11 cellular contexts compared by ENCODE assay signal in the genomic region with DNA sequence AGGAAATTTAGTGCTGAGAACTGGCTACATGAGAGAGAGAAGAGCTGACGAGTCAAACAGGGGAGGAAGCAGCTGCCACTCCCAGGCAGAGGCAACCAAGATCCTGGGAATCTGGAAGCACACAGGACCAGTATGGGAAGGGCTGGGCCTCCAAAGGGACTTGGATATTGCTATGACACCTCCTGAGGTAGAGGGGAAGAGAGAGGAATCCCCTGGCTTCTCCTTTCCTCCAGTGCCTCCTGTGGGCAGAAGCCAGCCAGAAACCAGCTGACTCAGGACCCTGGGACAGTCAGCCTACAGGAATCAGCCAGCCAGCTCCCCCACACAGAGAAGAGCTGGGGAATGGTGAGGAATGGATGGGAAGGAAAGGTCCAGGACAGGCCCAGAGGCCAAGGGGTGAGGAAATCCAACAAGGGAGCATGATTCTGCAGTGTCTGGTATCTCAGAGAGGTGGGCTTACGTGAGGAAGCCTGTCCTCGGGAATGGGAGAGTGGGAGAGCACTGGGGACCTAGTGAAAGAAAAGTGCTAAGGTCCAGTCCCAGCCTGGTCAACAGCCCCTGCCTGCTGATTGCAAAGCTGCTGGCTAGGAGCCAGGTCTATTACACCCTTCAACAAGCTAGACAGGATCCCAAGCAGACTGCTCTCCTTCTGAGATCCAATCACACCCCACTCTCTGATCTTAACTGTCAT. TPM values are rescaled to one million over a fixed set of nuclear protein-coding genes. Genes with fewer than 3 reads are reported as not detected.
DNase-seq lines count a peak whose midpoint lies in the region; ATAC-seq, FAIRE-seq and TF ChIP-seq lines count a peak whose summit lies in the region.
"Had no signal": no experiment of that assay in that cellular context is flagged by ENCODE, and none has a peak within 500 bp of the region (broad histone marks: within the 10 kb centered on the region; RNA-seq: fewer than 3 reads in every experiment).

No MANE protein-coding gene starts in this region.

- TF ChIP-seq POLR2A in K562 (conservative IDR thresholded peaks at IDR 0.05), result no peak

- TF ChIP-seq CTCF in right atrium auricular region (IDR thresholded peaks at IDR 0.05) (no peak), K562 (IDR thresholded peaks at IDR 0.05 in 2 of 3, conservative IDR thresholded peaks at IDR 0.05 in 1 of 3; ENCODE audit: insufficient read depth in 2 of 3, low read depth in 1 of 3, low read length in 3 of 3) (peak; percentile 29 to 51 (median 42); a peak in 4 of 6 replicates), kidney epithelial cell (IDR thresholded peaks at IDR 0.05; ENCODE audit: insufficient read depth, low read length, poor library complexity, severe bottlenecking) (peak; percentile 11), upper lobe of right lung (IDR thresholded peaks at IDR 0.05) (no peak), progenitor cell of endocrine pancreas (IDR thresholded peaks at IDR 0.05; ENCODE audit: unreplicated experiment) (no peak)

- peak overlapping the region; percentile 57 for H3K4me2 ChIP-seq in K562 (ENCODE audit: insufficient read depth, low read length)

- no peak overlapping the region for H3K27ac Mint-ChIP-seq in progenitor cell of endocrine pancreas
- H3K27ac Mint-ChIP-seq: activated T-helper 1 cell treated with anti-CD3 and anti-CD28 coated beads, Interleukin-12 subunit alpha, Interleukin-12 subunit beta, Interleukin-2, Interleukin-4 antibody, amounts not matched to agents 30 ng/mL and 10 ng/mL and 1 ng/mL, durations not matched to agents 14 hours and 24 hours and 36 hours; CD4-positive, CD25-positive, alpha-beta regulatory T cell had no signal

- no TSS peak for BruUV-seq in K562 (replicated peaks; lab: Mats Ljungman, UMichigan)

- H3K9ac ChIP-seq in K562 (ENCODE audit: insufficient read depth in 1 of 2, low read depth in 2 of 2, low read length in 2 of 2), result peak overlapping the region; percentile 32 to 83; a peak in 3 of 4 replicates

- no peaks in the 10 kb centered on the region for H3K9me1 ChIP-seq in K562 (ENCODE audit: control insufficient read depth, insufficient read depth, low read length)

- H3K27ac ChIP-seq in right atrium auricular region (no peak overlapping the region), K562 (ENCODE audit: extremely low read depth, low read depth, low read length) (peak overlapping the region; percentile 49), upper lobe of right lung (no peak overlapping the region)

- peaks cover 1% of the 10 kb centered on the region for H3K27me3 Mint-ChIP-seq in activated T-cell treated with anti-CD3 and anti-CD28 coated beads, Interleukin-2, amount 50 U/mL, for 4 hours (ENCODE audit: low read depth)
- peaks cover 14% of the 10 kb centered on the region for H3K27me3 Mint-ChIP-seq in progenitor cell of endocrine pancreas

- peak; percentile 79 for FAIRE-seq in K562 (lab: Jason Lieb, UNC)

- H3K27me3 ChIP-seq in right atrium auricular region (no peaks in the 10 kb centered on the region), K562 (ENCODE audit: control insufficient read depth in 2 of 2, insufficient read depth in 2 of 2, low read length in 2 of 2) (no peaks in the 10 kb centered on the region), kidney epithelial cell (ENCODE audit: control insufficient read depth, insufficient read depth, low read length) (no peaks in the 10 kb centered on the region), upper lobe of right lung (no peaks in the 10 kb centered on the region)

- intact Hi-C loops in Right ventricle myocardium superior (cut with DNase I), result no loop called here
- intact Hi-C loops in K562 (cut with micrococcal nuclease), result loop anchor here (1.0 to 2.0 kb wide), 2 partner anchors 16 to 23 kb away; no protein-coding TSS in a partner anchor
- intact Hi-C loops in upper lobe of right lung (cut with DNase I), result no loop called here

- peak; percentile 64 to 71 for TF ChIP-seq RAD21 in K562 (CRISPR knock-in tag; conservative IDR thresholded peaks at IDR 0.05 in 1 of 2, IDR thresholded peaks at IDR 0.05 in 1 of 2)

- CTCF ChIA-PET in K562 (lab: Yijun Ruan, JAX; ENCODE audit: low intra/inter-chr PET ratio), result interaction anchor here (0.6 kb wide), 1 partner anchor 45 kb away, joined by 3 read pairs; no protein-coding TSS in a partner anchor

- peaks cover 4% of the 10 kb centered on the region for H3K9me3 Mint-ChIP-seq in activated T-cell treated with anti-CD3 and anti-CD28 coated beads, Interleukin-2, amount 50 U/mL, for 4 hours
- H3K9me3 Mint-ChIP-seq in progenitor cell of endocrine pancreas (ENCODE audit: low read depth), result no peaks in the 10 kb centered on the region
- H3K9me3 Mint-ChIP-seq: activated T-helper 1 cell treated with anti-CD3 and anti-CD28 coated beads, Interleukin-12 subunit alpha, Interleukin-12 subunit beta, Interleukin-2, Interleukin-4 antibody, amounts not matched to agents 30 ng/mL and 10 ng/mL and 1 ng/mL, durations not matched to agents 14 hours and 24 hours and 36 hours had no signal

- no peaks in the 10 kb centered on the region for H4K20me1 ChIP-seq in K562 (replicated peaks; ENCODE audit: control insufficient read depth, insufficient read depth, low read length)

- DNase-seq in Right ventricle myocardium superior (no peak), right atrium auricular region (ENCODE audit: low spot score) (no peak), K562 (ENCODE audit: extremely low read depth in 1 of 4, low spot score in 3 of 4) (peak; percentile 52 to 87 (median 70)), kidney epithelial cell (ENCODE audit: low read depth) (no peak), upper lobe of right lung (peak; percentile 51), progenitor cell of endocrine pancreas (ENCODE audit: low spot score, unreplicated experiment) (no peak), SIG-M5 treated with dmso at 0.1 percent for 504 hours (lab: John Stamatoyannopoulos, UW; ENCODE audit: unreplicated experiment) (no peak)
- no peak for DNase-seq in activated T-cell treated with anti-CD3 and anti-CD28 coated beads, Interleukin-2, amount 50 U/mL, for 4 hours
- DNase-seq: CD4-positive, CD25-positive, alpha-beta regulatory T cell; T-helper 1 cell had no signal

- ATAC-seq in Right ventricle myocardium superior (ENCODE audit: poor library complexity), result peak; percentile 28
- peak; percentile 61 for ATAC-seq in K562
- peak; percentile 56 for ATAC-seq in upper lobe of right lung
- no peak for ATAC-seq in activated T-cell treated with anti-CD3 and anti-CD28 coated beads, Interleukin-2, amount 50 U/mL, for 4 hours

- WGBS in K562 (ENCODE audit: insufficient coverage, low coverage, missing lambda C conversion rate), result 22% methylated on average over 3 of the region's 3 CpGs

- H3K36me3 Mint-ChIP-seq in activated T-cell treated with anti-CD3 and anti-CD28 coated beads, Interleukin-2, amount 50 U/mL, for 4 hours (ENCODE audit: insufficient read depth), result no peaks in the 10 kb centered on the region
- H3K36me3 Mint-ChIP-seq in progenitor cell of endocrine pancreas (ENCODE audit: insufficient read depth), result no peaks in the 10 kb centered on the region

- H3K4me1 ChIP-seq in right atrium auricular region, result peaks cover 0 to 27% of the 10 kb centered on the region in 2 donors
- H3K4me1 ChIP-seq in K562 (replicated peaks in 1 of 2; ENCODE audit: control insufficient read depth in 2 of 2, insufficient read depth in 2 of 2, low read length in 2 of 2), result peaks cover 34 to 58% of the 10 kb centered on the region in 2 experiments
- H3K4me1 ChIP-seq in upper lobe of right lung, result peaks cover 22% of the 10 kb centered on the region

- in situ Hi-C loops in K562 (cut with MboI), result no loop called here

- H2AFZ ChIP-seq in K562 (ENCODE audit: low read depth, low read length), result peak overlapping the region; percentile 78

- H3K9me3 ChIP-seq in right atrium auricular region (no peaks in the 10 kb centered on the region), K562 (replicated peaks; ENCODE audit: control insufficient read depth, insufficient read depth, low read depth, low read length) (no peaks in the 10 kb centered on the region), upper lobe of right lung (no peaks in the 10 kb centered on the region)

- no peak overlapping the region for H3K4me3 Mint-ChIP-seq in activated T-cell treated with anti-CD3 and anti-CD28 coated beads, Interleukin-2, amount 50 U/mL, for 4 hours
- H3K4me3 Mint-ChIP-seq in progenitor cell of endocrine pancreas (ENCODE audit: low read depth), result no peak overlapping the region
- H3K4me3 Mint-ChIP-seq: activated T-helper 1 cell treated with anti-CD3 and anti-CD28 coated beads, Interleukin-12 subunit alpha, Interleukin-12 subunit beta, Interleukin-2, Interleukin-4 antibody, amounts not matched to agents 30 ng/mL and 10 ng/mL and 1 ng/mL, durations not matched to agents 14 hours and 24 hours and 36 hours; CD4-positive, CD25-positive, alpha-beta regulatory T cell had no signal

- H3K36me3 ChIP-seq in right atrium auricular region (no peaks in the 10 kb centered on the region), K562 (ENCODE audit: control insufficient read depth, insufficient read depth, low read length) (no peaks in the 10 kb centered on the region), kidney epithelial cell (ENCODE audit: control insufficient read depth, insufficient read depth, low read length) (no peaks in the 10 kb centered on the region), upper lobe of right lung (no peaks in the 10 kb centered on the region)

- TF ChIP-seq EP300 in K562 (IDR thresholded peaks at IDR 0.05; ENCODE audit: low read length), result peak; percentile 0; the same call in 1 of the 2 replicates

- H3K4me3 ChIP-seq in right atrium auricular region (no peak overlapping the region), K562 (no peak overlapping the region), kidney epithelial cell (ENCODE audit: low read depth, low read length) (no peak overlapping the region), upper lobe of right lung (no peak overlapping the region)

- POLR2A ChIA-PET in K562 (lab: Yijun Ruan, JAX), result interaction anchor here (0.7 to 3.6 kb wide), 14 partner anchors 8 to 71 kb away, joined by 3 to 13 read pairs (median 4); no protein-coding TSS in a partner anchor

- H3K79me2 ChIP-seq in K562 (ENCODE audit: control insufficient read depth, insufficient read depth, low read length), result no peaks in the 10 kb centered on the region

- H3K4me1 Mint-ChIP-seq in activated T-cell treated with anti-CD3 and anti-CD28 coated beads, Interleukin-2, amount 50 U/mL, for 4 hours (ENCODE audit: low read depth), result no peaks in the 10 kb centered on the region
- peaks cover 3% of the 10 kb centered on the region for H3K4me1 Mint-ChIP-seq in progenitor cell of endocrine pancreas (ENCODE audit: low read depth)

RNA-seq across cellular contexts. Expression of a gene that starts 43.5 kb away (rescaled TPM):
- total RNA-seq in Right ventricle myocardium superior (66.6 TPM), right atrium auricular region (10 to 100 TPM; 16.3 to 32.1 TPM), K562 (2014; rRNA removed) (4.5 and 4.9 TPM in 2 replicates), K562 (2014; rRNA removed; fragmentation: Illumina TruSeq; extraction: Trizol) (3.2 and 3.7 TPM in 2 replicates), K562 (2015; rRNA removed; fragmentation: Illumina TruSeq; extraction: Trizol) (2.9 and 3.3 TPM in 2 replicates), K562 (2021) (15.4 and 16.8 TPM in 2 replicates), kidney epithelial cell (37.1 and 43.0 TPM in 2 replicates), upper lobe of right lung (34.1 TPM), progenitor cell of endocrine pancreas (53.4 and 55.2 TPM in 2 replicates)
- 12.5 and 15.1 TPM in 2 replicates for total RNA-seq in K562 (2011; cell fraction: chromatin; rRNA removed; ENCODE audit: low replicate concordance)
- 5.0 and 6.2 TPM in 2 replicates for total RNA-seq in K562 (2011; cell fraction: nucleolus; rRNA removed)
- 10.3 and 12.7 TPM in 2 replicates for total RNA-seq in K562 (2011; cell fraction: nucleoplasm; rRNA removed)
- polyA plus RNA-seq in K562 (2011; rRNA removed) (0.91 TPM in 2 replicates), K562 (2014; fragmentation: Illumina TruSeq; extraction: Trizol) (10.7 and 13.2 TPM in 2 replicates), K562 (2014; fragmentation: Nextera tagmentation; extraction: Ambion mirVana) (1 to 10 TPM; 1.8 to 2.1 TPM), K562 (2014; rRNA removed) (4.2 and 5.6 TPM in 2 replicates)
- 0.63 and 0.92 TPM in 2 replicates for polyA plus RNA-seq in K562 (2011; cell fraction: cytosol; rRNA removed)
- polyA plus RNA-seq in K562 (2011; cell fraction: nucleus; rRNA removed), result 2.0 and 4.7 TPM in 2 replicates
- 16.3 and 25.4 TPM in 2 replicates for polyA plus RNA-seq in K562 (2012)
- 1.5 and 1.9 TPM in 2 replicates for polyA minus RNA-seq in K562 (2011; rRNA and poly(A)+ RNA removed)
- polyA minus RNA-seq in K562 (2011; cell fraction: cytosol; rRNA and poly(A)+ RNA removed), result 3.9 and 4.1 TPM in 2 replicates
- polyA minus RNA-seq in K562 (2011; cell fraction: nucleus; rRNA and poly(A)+ RNA removed), result 2.9 and 3.0 TPM in 2 replicates
- 1 to 10 TPM in 2 of 3 donors, under 1 TPM in 1; 0.81 to 1.3 (median 1.1) TPM for total RNA-seq in activated T-cell treated with anti-CD3 and anti-CD28 coated beads, Interleukin-2, amount 50 U/mL, for 4 hours

Comparison
In these comparisons a context has a peak if more than half of its experiments do, and no peak if none do; other contexts are left out.
1. ATAC-seq: peak in Right ventricle myocardium superior (single experiment), K562 (single experiment) and upper lobe of right lung (single experiment); none in activated T-cell treated with anti-CD3 and anti-CD28 coated beads, Interleukin-2, amount 50 U/mL, for 4 hours (0 of 2).
2. DNase-seq: peak in K562 (4 of 4) and upper lobe of right lung (single experiment); none in Right ventricle myocardium superior (single experiment), right atrium auricular region (single experiment), kidney epithelial cell (single experiment), activated T-cell treated with anti-CD3 and anti-CD28 coated beads, Interleukin-2, amount 50 U/mL, for 4 hours (single experiment), progenitor cell of endocrine pancreas (single experiment) and SIG-M5 treated with dmso at 0.1 percent for 504 hours (single experiment).
3. CTCF ChIP-seq: peak in K562 (3 of 3) and kidney epithelial cell (single experiment); none in right atrium auricular region (0 of 2), upper lobe of right lung (single experiment) and progenitor cell of endocrine pancreas (single experiment).